ENCODE assay signal across 19 cellular contexts in genomic region chr17:4221899-4222659, GRCh38. TPM values are rescaled to one million over a fixed set of nuclear protein-coding genes. Genes with fewer than 3 reads are reported as not detected.
DNase-seq lines count a peak whose midpoint lies in the region; ATAC-seq, FAIRE-seq and TF ChIP-seq lines count a peak whose summit lies in the region.
"Had no signal": no experiment of that assay in that cellular context is flagged by ENCODE, and none has a peak within 500 bp of the region (broad histone marks: within the 10 kb centered on the region; RNA-seq: fewer than 3 reads in every experiment).

No MANE protein-coding gene starts in this region.

- 80 to 92% methylated on average over 6 to 8 of the region's 47 CpGs for WGBS in gastroesophageal sphincter (ENCODE audit: low coverage in 1 of 2), 2 donors
- 96 to 97% methylated on average over 47 of the region's 47 CpGs for WGBS in sigmoid colon, 2 donors

- TF ChIP-seq EP300 in gastroesophageal sphincter (IDR thresholded peaks at IDR 0.05) = no peak
- TF ChIP-seq EP300 in sigmoid colon (IDR thresholded peaks at IDR 0.05) = no peak

- peak; percentile 20 for FAIRE-seq in GM12891 (lab: Jason Lieb, UNC)

- no peak for TF ChIP-seq CTCF in activated CD8-positive, alpha-beta T cell treated with anti-CD3 and anti-CD28 coated beads for 36 hours (IDR thresholded peaks at IDR 0.05)
- TF ChIP-seq CTCF in gastroesophageal sphincter (IDR thresholded peaks at IDR 0.05) = no peak
- no peak for TF ChIP-seq CTCF in sigmoid colon (IDR thresholded peaks at IDR 0.05)
- TF ChIP-seq CTCF in Peyer's patch (IDR thresholded peaks at IDR 0.05) = no peak

- H3K27ac ChIP-seq in gastroesophageal sphincter (peak overlapping the region in 3 of 4 donors; percentile 77 to 80 (median 79)), sigmoid colon (peak overlapping the region; percentile 78 to 94 (median 88)), Peyer's patch (peak overlapping the region in 1 of 4 donors; percentile 76)
- H3K27ac ChIP-seq: C4-2B, KMS-11, RWPE1 had no signal

- H3K9me3 ChIP-seq in gastroesophageal sphincter (no peaks in the 10 kb centered on the region), sigmoid colon (no peaks in the 10 kb centered on the region), Peyer's patch (no peaks in the 10 kb centered on the region)

- H3K27me3 ChIP-seq in gastroesophageal sphincter (no peaks in the 10 kb centered on the region), sigmoid colon (no peaks in the 10 kb centered on the region), Peyer's patch (no peaks in the 10 kb centered on the region)

- H3K36me3 Mint-ChIP-seq in activated CD8-positive, alpha-beta T cell treated with anti-CD3 and anti-CD28 coated beads, Interleukin-2, amount 10 ng/mL, durations not matched to agents 7 days and 5 days (ENCODE audit: low read depth) = peaks cover 22% of the 10 kb centered on the region
- H3K36me3 Mint-ChIP-seq in activated CD8-positive, alpha-beta T cell treated with anti-CD3 and anti-CD28 coated beads for 36 hours (ENCODE audit: low read depth) = peaks cover 12% of the 10 kb centered on the region
- H3K36me3 Mint-ChIP-seq in activated naive CD4-positive, alpha-beta T cell treated with anti-CD3 and anti-CD28 coated beads, Interleukin-2, amount 50 U/mL, for 72 hours = peaks cover 0 to 6% of the 10 kb centered on the region in 2 donors

- H3K4me1 Mint-ChIP-seq in activated CD8-positive, alpha-beta T cell treated with anti-CD3 and anti-CD28 coated beads, Interleukin-2, amount 10 ng/mL, durations not matched to agents 7 days and 5 days (ENCODE audit: low read depth) = no peaks in the 10 kb centered on the region
- H3K4me1 Mint-ChIP-seq in activated CD8-positive, alpha-beta T cell treated with anti-CD3 and anti-CD28 coated beads for 36 hours (ENCODE audit: low read depth) = no peaks in the 10 kb centered on the region

- TF ChIP-seq POLR2A in GM12891 (IDR thresholded peaks at IDR 0.05; ENCODE audit: low read depth, low read length) (no peak), gastroesophageal sphincter (IDR thresholded peaks at IDR 0.05) (no peak), sigmoid colon (IDR thresholded peaks at IDR 0.05) (no peak), Peyer's patch (IDR thresholded peaks at IDR 0.05) (no peak)

- CTCF ChIA-PET in activated CD8-positive, alpha-beta T cell treated with anti-CD3 and anti-CD28 coated beads, Interleukin-2, amount 10 ng/mL, durations not matched to agents 7 days and 5 days (lab: Charles Lee) = interaction anchor here (0.9 kb wide), 1 partner anchor 22 kb away, joined by 4 read pairs; no protein-coding TSS in a partner anchor
- CTCF ChIA-PET in activated CD8-positive, alpha-beta T cell treated with anti-CD3 and anti-CD28 coated beads for 36 hours (lab: Charles Lee) = interaction anchor here (0.6 kb wide), 1 partner anchor 296 kb away, joined by 3 read pairs; no protein-coding TSS in a partner anchor

- H3K27me3 Mint-ChIP-seq in activated CD8-positive, alpha-beta T cell treated with anti-CD3 and anti-CD28 coated beads, Interleukin-2, amount 10 ng/mL, durations not matched to agents 7 days and 5 days (ENCODE audit: low read depth) = no peaks in the 10 kb centered on the region
- no peaks in the 10 kb centered on the region for H3K27me3 Mint-ChIP-seq in activated CD8-positive, alpha-beta T cell treated with anti-CD3 and anti-CD28 coated beads for 36 hours

- no peaks in the 10 kb centered on the region for H3K9me3 Mint-ChIP-seq in activated CD8-positive, alpha-beta T cell treated with anti-CD3 and anti-CD28 coated beads, Interleukin-2, amount 10 ng/mL, durations not matched to agents 7 days and 5 days (ENCODE audit: insufficient read depth)
- H3K9me3 Mint-ChIP-seq in activated CD8-positive, alpha-beta T cell treated with anti-CD3 and anti-CD28 coated beads for 36 hours = no peaks in the 10 kb centered on the region
- no peaks in the 10 kb centered on the region for H3K9me3 Mint-ChIP-seq in activated naive CD4-positive, alpha-beta T cell treated with anti-CD3 and anti-CD28 coated beads, Interleukin-2, amount 50 U/mL, for 72 hours
- H3K9me3 Mint-ChIP-seq: HFFc6 had no signal

- no peak for ATAC-seq in activated CD8-positive, alpha-beta T cell treated with anti-CD3 and anti-CD28 coated beads, Interleukin-2, amount 10 ng/mL, durations not matched to agents 7 days and 5 days
- no peak for ATAC-seq in activated CD8-positive, alpha-beta T cell treated with anti-CD3 and anti-CD28 coated beads for 36 hours
- ATAC-seq in gastroesophageal sphincter = no peak
- ATAC-seq in activated naive CD4-positive, alpha-beta T cell treated with anti-CD3 and anti-CD28 coated beads, Interleukin-2, amount 50 U/mL, for 72 hours = no peak
- ATAC-seq: PC-3 had no signal

- H3K36me3 ChIP-seq in gastroesophageal sphincter (peaks cover 0 to 14% of the 10 kb centered on the region in 2 donors), sigmoid colon (peaks cover 0 to 32% (median 6%) of the 10 kb centered on the region in 4 donors), Peyer's patch (peaks cover 0 to 17% (median 0%) of the 10 kb centered on the region in 3 donors)

- H3K4me3 ChIP-seq in gastroesophageal sphincter (no peak overlapping the region), sigmoid colon (no peak overlapping the region), Peyer's patch (no peak overlapping the region)

- no peak overlapping the region for H3K27ac Mint-ChIP-seq in activated CD8-positive, alpha-beta T cell treated with anti-CD3 and anti-CD28 coated beads, Interleukin-2, amount 10 ng/mL, durations not matched to agents 7 days and 5 days
- no peak overlapping the region for H3K27ac Mint-ChIP-seq in activated CD8-positive, alpha-beta T cell treated with anti-CD3 and anti-CD28 coated beads for 36 hours
- no peak overlapping the region for H3K27ac Mint-ChIP-seq in activated naive CD4-positive, alpha-beta T cell treated with anti-CD3 and anti-CD28 coated beads, Interleukin-2, amount 50 U/mL, for 72 hours
- H3K27ac Mint-ChIP-seq: HFFc6 had no signal

- POLR2A ChIA-PET in activated CD8-positive, alpha-beta T cell treated with anti-CD3 and anti-CD28 coated beads, Interleukin-2, amount 10 ng/mL, durations not matched to agents 7 days and 5 days (lab: Charles Lee) = interaction anchor here (0.5 kb wide), 1 partner anchor 134 kb away, joined by 3 read pairs; no protein-coding TSS in a partner anchor
- POLR2A ChIA-PET in activated CD8-positive, alpha-beta T cell treated with anti-CD3 and anti-CD28 coated beads for 36 hours (lab: Charles Lee) = interaction anchor here (0.8 kb wide), 1 partner anchor 9 kb away, joined by 3 read pairs; no protein-coding TSS in a partner anchor

- peaks cover 6 to 23% (median 7%) of the 10 kb centered on the region in 3 donors for H3K4me1 ChIP-seq in gastroesophageal sphincter
- peaks cover 0 to 69% (median 33%) of the 10 kb centered on the region in 4 donors for H3K4me1 ChIP-seq in sigmoid colon
- no peaks in the 10 kb centered on the region for H3K4me1 ChIP-seq in Peyer's patch

- intact Hi-C loops in activated CD8-positive, alpha-beta T cell treated with anti-CD3 and anti-CD28 coated beads for 36 hours (cut with micrococcal nuclease) = no loop called here
- intact Hi-C loops in sigmoid colon (cut with DNase I) = no loop called here

- H3K4me3 Mint-ChIP-seq in activated CD8-positive, alpha-beta T cell treated with anti-CD3 and anti-CD28 coated beads, Interleukin-2, amount 10 ng/mL, durations not matched to agents 7 days and 5 days = no peak overlapping the region
- H3K4me3 Mint-ChIP-seq in activated CD8-positive, alpha-beta T cell treated with anti-CD3 and anti-CD28 coated beads for 36 hours = no peak overlapping the region
- H3K4me3 Mint-ChIP-seq: HFFc6 had no signal

- peak; percentile 10 for DNase-seq in activated CD8-positive, alpha-beta T cell treated with anti-CD3 and anti-CD28 coated beads, Interleukin-2, amount 10 ng/mL, durations not matched to agents 7 days and 5 days
- DNase-seq in activated CD8-positive, alpha-beta T cell treated with anti-CD3 and anti-CD28 coated beads for 36 hours = no peak
- no peak for DNase-seq in GM12891 (ENCODE audit: insufficient read length, low spot score)
- no peak for DNase-seq in sigmoid colon
- DNase-seq in activated effector memory CD4-positive, alpha-beta T cell treated with anti-CD3 and anti-CD28 coated beads, Interleukin-2, amount 50 U/mL, for 16 hours = no peak
- no peak for DNase-seq in activated naive CD4-positive, alpha-beta T cell treated with anti-CD3 and anti-CD28 coated beads, Interleukin-2, amount 50 U/mL, for 72 hours (ENCODE audit: low spot score in 2 of 2)
- DNase-seq in Peyer's patch = no peak
- DNase-seq: AML-193, DMS79, HFFc6, MV-4-11, NCI-H187, NCI-H2107, NCI-H510A treated with DMSO at 0.1 percent for 48 hours, PC-3 had no signal

TF ChIP-seq in GM12891, 5 proteins besides CTCF, POLR2A, EP300 and RAD21:
- no peak for TF ChIP-seq PAX5 (IDR thresholded peaks at IDR 0.05; ENCODE audit: insufficient read depth, low read length, severe bottlenecking)
- TF ChIP-seq POLR2AphosphoS5 (IDR thresholded peaks at IDR 0.05; ENCODE audit: low read depth, low read length) = no peak
- no peak for TF ChIP-seq POU2F2 (IDR thresholded peaks at IDR 0.05; ENCODE audit: low read depth, low read length)
- TF ChIP-seq TAF1 (IDR thresholded peaks at IDR 0.05; ENCODE audit: low read depth, low read length) = no peak
- no peak for TF ChIP-seq SPI1 (IDR thresholded peaks at IDR 0.05; ENCODE audit: low read depth, low read length)

RNA-seq across cellular contexts. Expression of gene ANKFY1, which starts 41.7 kb away (rescaled TPM):
- 10 to 100 TPM; 78.9 to 81.9 TPM for total RNA-seq in activated CD8-positive, alpha-beta T cell treated with anti-CD3 and anti-CD28 coated beads, Interleukin-2, amount 10 ng/mL, durations not matched to agents 7 days and 5 days
- total RNA-seq in activated CD8-positive, alpha-beta T cell treated with anti-CD3 and anti-CD28 coated beads for 36 hours = 10 to 100 TPM; 46.3 to 46.8 TPM
- 9.6 TPM for polyA plus RNA-seq in GM12891 (2012; ENCODE audit: low read depth, missing spikeins)
- total RNA-seq in gastroesophageal sphincter = 10 to 100 TPM; 22.4 to 46.4 (median 40.2) TPM
- total RNA-seq in sigmoid colon = 10 to 100 TPM; 52.6 to 68.0 (median 59.8) TPM
- 10 to 100 TPM in 2 of 3 donors, 1 to 10 TPM in 1; 6.0 to 24.3 (median 10.2) TPM for polyA plus RNA-seq in sigmoid colon
- 10 to 100 TPM; 52.8 to 54.0 TPM for total RNA-seq in activated naive CD4-positive, alpha-beta T cell treated with anti-CD3 and anti-CD28 coated beads, Interleukin-2, amount 50 U/mL, for 72 hours
- 10 to 100 TPM; 40.8 to 57.1 (median 48.5) TPM for total RNA-seq in Peyer's patch
